Comparison of ENCODE assay signal across 14 cellular contexts in genomic region chr10:3955954-3956617, GRCh38.
DNase-seq lines count a peak whose midpoint lies in the region; ATAC-seq and TF ChIP-seq lines count a peak whose summit lies in the region.
"Had no signal": no experiment of that assay in that cellular context is flagged by ENCODE, and none has a peak within 500 bp of the region (broad histone marks: within the 10 kb centered on the region; RNA-seq: fewer than 3 reads in every experiment).

No MANE protein-coding gene starts in this region.

- H3K9me2 ChIP-seq in GM23338 (ENCODE audit: insufficient read depth) = no peaks in the 10 kb centered on the region

- peaks cover 10% of the 10 kb centered on the region; the same call in 1 of the 2 replicates for H3K4me1 ChIP-seq in GM23338 (ENCODE audit: insufficient read depth)

- H3K36me3 Mint-ChIP-seq in GM23338 (ENCODE audit: low read depth) (no peaks in the 10 kb centered on the region), WTC11 (no peaks in the 10 kb centered on the region), nephron progenitor cell (ENCODE audit: low read depth) (no peaks in the 10 kb centered on the region)
- H3K36me3 Mint-ChIP-seq: IgD-negative memory B cell had no signal

- no peak overlapping the region for H3K4me3 ChIP-seq in GM23338
- H3K4me3 ChIP-seq: tibial nerve had no signal

- no peaks in the 10 kb centered on the region for H3K79me2 ChIP-seq in GM23338 (replicated peaks; ENCODE audit: insufficient read depth)

- H3K27me3 ChIP-seq in GM23338 (ENCODE audit: insufficient read depth) = no peaks in the 10 kb centered on the region
- H3K27me3 ChIP-seq: tibial nerve had no signal

- H3K27me3 Mint-ChIP-seq in GM23338 (ENCODE audit: insufficient read depth, low read depth, poor library complexity) (peaks cover 16% of the 10 kb centered on the region), WTC11 (ENCODE audit: low read depth) (no peaks in the 10 kb centered on the region), nephron progenitor cell (ENCODE audit: low read depth, poor library complexity) (no peaks in the 10 kb centered on the region)
- H3K27me3 Mint-ChIP-seq: activated CD4-positive, alpha-beta T cell treated with anti-CD3 and anti-CD28 coated beads for 36 hours had no signal

- H3K27ac ChIP-seq in GM23338 (ENCODE audit: low read depth) = peak overlapping the region; percentile 74; the same call in 1 of the 2 replicates
- H3K27ac ChIP-seq in RWPE1 = no peak overlapping the region
- H3K27ac ChIP-seq: tibial nerve had no signal

- no peak overlapping the region for H3K4me2 ChIP-seq in GM23338

- POLR2A ChIA-PET in WTC11 (lab: Charles Lee) (interaction anchor here (2.0 kb wide), 1 partner anchor 171 kb away, joined by 11 read pairs; the partner anchor contains the start of gene KLF6), RWPE1 (lab: Yijun Ruan, JAX; ENCODE audit: low non-redundant PET) (no interaction called here)

- H3F3A ChIP-seq in GM23338 (replicated peaks; ENCODE audit: low read depth) = no peaks in the 10 kb centered on the region

- H2AFZ ChIP-seq in GM23338 = peak overlapping the region; percentile 88

- peak overlapping the region; percentile 23; the same call in 1 of the 2 replicates for H3K27ac Mint-ChIP-seq in GM23338
- H3K27ac Mint-ChIP-seq in WTC11 = peak overlapping the region; percentile 92
- H3K27ac Mint-ChIP-seq in nephron progenitor cell = peak overlapping the region; percentile 60
- H3K27ac Mint-ChIP-seq: activated CD4-positive, alpha-beta T cell treated with anti-CD3 and anti-CD28 coated beads for 36 hours; B cell; IgD-negative memory B cell had no signal

- H3K4me3 Mint-ChIP-seq in GM23338 = no peak overlapping the region
- H3K4me3 Mint-ChIP-seq in WTC11 = peak overlapping the region; percentile 14
- H3K4me3 Mint-ChIP-seq in nephron progenitor cell = no peak overlapping the region
- H3K4me3 Mint-ChIP-seq: activated CD4-positive, alpha-beta T cell treated with anti-CD3 and anti-CD28 coated beads for 36 hours; B cell; IgD-negative memory B cell had no signal

- H3K36me3 ChIP-seq in GM23338 (ENCODE audit: insufficient read depth) = no peaks in the 10 kb centered on the region
- H3K36me3 ChIP-seq: tibial nerve had no signal

- H3K4me1 Mint-ChIP-seq in GM23338 (peaks cover 35% of the 10 kb centered on the region), WTC11 (peaks cover 46% of the 10 kb centered on the region), nephron progenitor cell (peaks cover 43% of the 10 kb centered on the region)

- ATAC-seq in GM23338 (peak; percentile 80), WTC11 (peak; percentile 85), GM21515 (IDR thresholded peaks at IDR 0.05; ENCODE audit: unreplicated experiment) (no peak)
- ATAC-seq: activated CD4-positive, alpha-beta T cell treated with anti-CD3 and anti-CD28 coated beads for 36 hours had no signal

- H3K9me3 Mint-ChIP-seq in GM23338 = no peaks in the 10 kb centered on the region
- peaks cover 7% of the 10 kb centered on the region for H3K9me3 Mint-ChIP-seq in WTC11
- H3K9me3 Mint-ChIP-seq in nephron progenitor cell = no peaks in the 10 kb centered on the region

- no peaks in the 10 kb centered on the region for H4K20me1 ChIP-seq in GM23338 (replicated peaks; ENCODE audit: insufficient read depth)

- TF ChIP-seq CTCF in GM23338 (conservative IDR thresholded peaks at IDR 0.05; ENCODE audit: low read depth in 2 of 2) = no peak
- no peak for TF ChIP-seq CTCF in WTC11 (IDR thresholded peaks at IDR 0.05)
- TF ChIP-seq CTCF in nephron progenitor cell (IDR thresholded peaks at IDR 0.05) = no peak
- no peak for TF ChIP-seq CTCF in RWPE1 (conservative IDR thresholded peaks at IDR 0.05; ENCODE audit: low read depth)

- CTCF ChIA-PET in WTC11 (lab: Charles Lee) (no interaction called here), RWPE1 (lab: Yijun Ruan, JAX) (interaction anchor here (0.6 kb wide), 2 partner anchors 8 to 766 kb away, joined by 3 to 4 read pairs; no protein-coding TSS in a partner anchor)

- DNase-seq in GM23338 (ENCODE audit: low spot score) (peak; percentile 18), NCI-H2081 treated with DMSO at 0.1 percent for 48 hours (lab: John Stamatoyannopoulos, UW) (peak; percentile 14), WTC11 (ENCODE audit: low spot score) (peak; percentile 44), nephron progenitor cell (no peak), RWPE1 (ENCODE audit: low spot score) (no peak), NCI-H226 (no peak), NCI-H446 (lab: John Stamatoyannopoulos, UW) (no peak)
- DNase-seq: activated CD4-positive, alpha-beta T cell treated with anti-CD3 and anti-CD28 coated beads for 36 hours; activated T-cell treated with anti-CD3 and anti-CD28 coated beads, Interleukin-2, amount 50 U/mL, for 48 hours; NCI-H187 treated with DMSO at 0.1 percent for 48 hours had no signal

TF ChIP-seq in GM23338, 12 proteins besides CTCF, POLR2A, EP300 and RAD21 (continues in another document):
- no peak for TF ChIP-seq NANOG (IDR thresholded peaks at IDR 0.05; ENCODE audit: borderline replicate concordance)

TF ChIP-seq in WTC11, 78 proteins besides CTCF, POLR2A, EP300 and RAD21 (continues in another document):
- TF ChIP-seq IRF1 (CRISPR knock-in tag; IDR thresholded peaks at IDR 0.05) (no peak), ZNF396 (CRISPR knock-in tag; IDR thresholded peaks at IDR 0.05; ENCODE audit: borderline replicate concordance) (no peak), FOXP1 (CRISPR knock-in tag; IDR thresholded peaks at IDR 0.05; ENCODE audit: borderline replicate concordance) (no peak), ARID4B (CRISPR knock-in tag; IDR thresholded peaks at IDR 0.05; ENCODE audit: borderline replicate concordance) (no peak)
- TF ChIP-seq, protein P1, sequence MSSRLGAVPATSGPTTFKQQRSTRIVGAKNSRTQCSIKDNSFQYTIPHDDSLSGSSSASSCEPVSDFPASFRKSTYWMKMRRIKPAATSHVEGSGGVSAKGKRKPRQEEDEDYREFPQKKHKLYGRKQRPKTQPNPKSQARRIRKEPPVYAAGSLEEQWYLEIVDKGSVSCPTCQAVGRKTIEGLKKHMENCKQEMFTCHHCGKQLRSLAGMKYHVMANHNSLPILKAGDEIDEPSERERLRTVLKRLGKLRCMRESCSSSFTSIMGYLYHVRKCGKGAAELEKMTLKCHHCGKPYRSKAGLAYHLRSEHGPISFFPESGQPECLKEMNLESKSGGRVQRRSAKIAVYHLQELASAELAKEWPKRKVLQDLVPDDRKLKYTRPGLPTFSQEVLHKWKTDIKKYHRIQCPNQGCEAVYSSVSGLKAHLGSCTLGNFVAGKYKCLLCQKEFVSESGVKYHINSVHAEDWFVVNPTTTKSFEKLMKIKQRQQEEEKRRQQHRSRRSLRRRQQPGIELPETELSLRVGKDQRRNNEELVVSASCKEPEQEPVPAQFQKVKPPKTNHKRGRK (CRISPR knock-in tag; IDR thresholded peaks at IDR 0.05; ENCODE audit: borderline replicate concordance) = no peak

Comparison
In these comparisons a context has a peak if more than half of its experiments do, and no peak if none do; other contexts are left out.
1. DNase-seq: peak in GM23338 (single experiment), NCI-H2081 treated with DMSO at 0.1 percent for 48 hours (single experiment) and WTC11 (single experiment); none in nephron progenitor cell (single experiment), RWPE1 (single experiment), NCI-H226 (single experiment) and NCI-H446 (0 of 2).
2. H3K27ac Mint-ChIP-seq: peak in every context shown above with its lines; median percentile 92 in WTC11; 60 in nephron progenitor cell; 23 in GM23338.